ENCODE assay signal across 1 cellular context in the genomic region with DNA sequence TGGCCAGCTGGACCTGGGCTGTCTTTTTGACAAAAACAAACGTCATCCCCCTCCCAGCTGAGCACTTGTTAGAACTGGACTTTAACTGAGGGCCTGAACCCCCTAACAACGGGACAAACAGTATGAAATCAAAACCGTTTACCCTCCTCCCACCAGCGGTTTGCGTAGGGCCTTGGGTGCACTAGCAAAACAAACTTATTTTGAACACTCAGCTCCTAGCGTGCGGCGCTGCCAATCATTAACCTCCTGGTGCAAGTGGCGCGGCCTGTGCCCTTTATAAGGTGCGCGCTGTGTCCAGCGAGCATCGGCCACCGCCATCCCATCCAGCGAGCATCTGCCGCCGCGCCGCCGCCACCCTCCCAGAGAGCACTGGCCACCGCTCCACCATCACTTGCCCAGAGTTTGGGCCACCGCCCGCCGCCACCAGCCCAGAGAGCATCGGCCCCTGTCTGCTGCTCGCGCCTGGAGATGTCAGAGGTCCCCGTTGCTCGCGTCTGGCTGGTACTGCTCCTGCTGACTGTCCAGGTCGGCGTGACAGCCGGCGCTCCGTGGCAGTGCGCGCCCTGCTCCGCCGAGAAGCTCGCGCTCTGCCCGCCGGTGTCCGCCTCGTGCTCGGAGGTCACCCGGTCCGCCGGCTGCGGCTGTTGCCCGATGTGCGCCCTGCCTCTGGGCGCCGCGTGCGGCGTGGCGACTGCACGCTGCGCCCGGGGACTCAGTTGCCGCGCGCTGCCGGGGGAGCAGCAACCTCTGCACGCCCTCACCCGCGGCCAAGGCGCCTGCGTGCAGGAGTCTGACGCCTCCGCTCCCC.
TF ChIP-seq lines count a peak whose summit lies in the region.

A gene (plus strand): TSS at position 304 of the 808 bp plus-strand sequence. CDS start 165 bp downstream, at position 469.

TF ChIP-seq in HepG2, 621 proteins besides CTCF, POLR2A, EP300 and RAD21 (continued from another document and continues in another):
- TF ChIP-seq, protein P1, sequence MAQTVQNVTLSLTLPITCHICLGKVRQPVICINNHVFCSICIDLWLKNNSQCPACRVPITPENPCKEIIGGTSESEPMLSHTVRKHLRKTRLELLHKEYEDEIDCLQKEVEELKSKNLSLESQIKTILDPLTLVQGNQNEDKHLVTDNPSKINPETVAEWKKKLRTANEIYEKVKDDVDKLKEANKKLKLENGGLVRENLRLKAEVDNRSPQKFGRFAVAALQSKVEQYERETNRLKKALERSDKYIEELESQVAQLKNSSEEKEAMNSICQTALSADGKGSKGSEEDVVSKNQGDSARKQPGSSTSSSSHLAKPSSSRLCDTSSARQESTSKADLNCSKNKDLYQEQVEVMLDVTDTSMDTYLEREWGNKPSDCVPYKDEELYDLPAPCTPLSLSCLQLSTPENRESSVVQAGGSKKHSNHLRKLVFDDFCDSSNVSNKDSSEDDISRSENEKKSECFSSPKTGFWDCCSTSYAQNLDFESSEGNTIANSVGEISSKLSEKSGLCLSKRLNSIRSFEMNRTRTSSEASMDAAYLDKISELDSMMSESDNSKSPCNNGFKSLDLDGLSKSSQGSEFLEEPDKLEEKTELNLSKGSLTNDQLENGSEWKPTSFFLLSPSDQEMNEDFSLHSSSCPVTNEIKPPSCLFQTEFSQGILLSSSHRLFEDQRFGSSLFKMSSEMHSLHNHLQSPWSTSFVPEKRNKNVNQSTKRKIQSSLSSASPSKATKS (CRISPR knock-in tag; IDR thresholded peaks at IDR 0.05): peak; percentile 97
- TF ChIP-seq, protein P2, sequence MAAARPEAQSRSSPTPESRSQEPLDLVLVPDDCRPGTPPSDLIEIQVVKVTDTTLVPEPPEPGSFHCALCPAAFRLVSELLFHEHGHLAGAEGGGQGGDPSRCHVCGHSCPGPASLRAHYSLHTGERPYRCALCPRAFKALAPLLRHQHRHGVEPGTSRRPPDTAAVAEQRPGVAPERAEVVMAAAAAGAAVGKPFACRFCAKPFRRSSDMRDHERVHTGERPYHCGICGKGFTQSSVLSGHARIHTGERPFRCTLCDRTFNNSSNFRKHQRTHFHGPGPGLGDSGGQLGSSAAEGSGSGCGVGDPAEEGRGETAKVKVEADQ (CRISPR knock-in tag; IDR thresholded peaks at IDR 0.05; ENCODE audit: borderline replicate concordance): peak; percentile 73
- peak; percentile 91 for TF ChIP-seq POLR2G (IDR thresholded peaks at IDR 0.05; ENCODE audit: low read depth, low read length)
- TF ChIP-seq ZNF383 (CRISPR knock-in tag; IDR thresholded peaks at IDR 0.05; ENCODE audit: borderline replicate concordance): peak; percentile 77; the same call in 1 of the 2 replicates
- peak; percentile 63; the same call in 1 of the 2 replicates for TF ChIP-seq MIER2 (CRISPR knock-in tag; IDR thresholded peaks at IDR 0.05)
- peak; percentile 57; the same call in 1 of the 2 replicates for TF ChIP-seq MEIS2 (CRISPR knock-in tag; IDR thresholded peaks at IDR 0.05)
- no peak for TF ChIP-seq PLRG1 (conservative IDR thresholded peaks at IDR 0.05)
- TF ChIP-seq ZNF296 (CRISPR knock-in tag; conservative IDR thresholded peaks at IDR 0.05): peak; percentile 96; the same call in 1 of the 2 replicates
- TF ChIP-seq CHD2 (IDR thresholded peaks at IDR 0.05; ENCODE audit: low read depth, low read length): no peak
- TF ChIP-seq ZSCAN30 (CRISPR knock-in tag; IDR thresholded peaks at IDR 0.05): peak; percentile 65; the same call in 1 of the 2 replicates
- TF ChIP-seq, protein P3, sequence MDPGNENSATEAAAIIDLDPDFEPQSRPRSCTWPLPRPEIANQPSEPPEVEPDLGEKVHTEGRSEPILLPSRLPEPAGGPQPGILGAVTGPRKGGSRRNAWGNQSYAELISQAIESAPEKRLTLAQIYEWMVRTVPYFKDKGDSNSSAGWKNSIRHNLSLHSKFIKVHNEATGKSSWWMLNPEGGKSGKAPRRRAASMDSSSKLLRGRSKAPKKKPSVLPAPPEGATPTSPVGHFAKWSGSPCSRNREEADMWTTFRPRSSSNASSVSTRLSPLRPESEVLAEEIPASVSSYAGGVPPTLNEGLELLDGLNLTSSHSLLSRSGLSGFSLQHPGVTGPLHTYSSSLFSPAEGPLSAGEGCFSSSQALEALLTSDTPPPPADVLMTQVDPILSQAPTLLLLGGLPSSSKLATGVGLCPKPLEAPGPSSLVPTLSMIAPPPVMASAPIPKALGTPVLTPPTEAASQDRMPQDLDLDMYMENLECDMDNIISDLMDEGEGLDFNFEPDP (CRISPR knock-in tag; conservative IDR thresholded peaks at IDR 0.05): 0 out of 2 replicates have a peak, but pooled peaks have one; percentile 79
- peak; percentile 86; the same call in 1 of the 2 replicates for TF ChIP-seq SATB2 (CRISPR knock-in tag; IDR thresholded peaks at IDR 0.05)
- TF ChIP-seq MYC (CRISPR knock-in tag; IDR thresholded peaks at IDR 0.05; ENCODE audit: borderline replicate concordance): peak; percentile 84
- TF ChIP-seq JDP2 (CRISPR knock-in tag; IDR thresholded peaks at IDR 0.05; ENCODE audit: borderline replicate concordance): peak; percentile 74; the same call in 1 of the 2 replicates
- TF ChIP-seq ZFP90 (CRISPR knock-in tag; IDR thresholded peaks at IDR 0.05; ENCODE audit: borderline replicate concordance): peak; percentile 96
- TF ChIP-seq, protein P4, sequence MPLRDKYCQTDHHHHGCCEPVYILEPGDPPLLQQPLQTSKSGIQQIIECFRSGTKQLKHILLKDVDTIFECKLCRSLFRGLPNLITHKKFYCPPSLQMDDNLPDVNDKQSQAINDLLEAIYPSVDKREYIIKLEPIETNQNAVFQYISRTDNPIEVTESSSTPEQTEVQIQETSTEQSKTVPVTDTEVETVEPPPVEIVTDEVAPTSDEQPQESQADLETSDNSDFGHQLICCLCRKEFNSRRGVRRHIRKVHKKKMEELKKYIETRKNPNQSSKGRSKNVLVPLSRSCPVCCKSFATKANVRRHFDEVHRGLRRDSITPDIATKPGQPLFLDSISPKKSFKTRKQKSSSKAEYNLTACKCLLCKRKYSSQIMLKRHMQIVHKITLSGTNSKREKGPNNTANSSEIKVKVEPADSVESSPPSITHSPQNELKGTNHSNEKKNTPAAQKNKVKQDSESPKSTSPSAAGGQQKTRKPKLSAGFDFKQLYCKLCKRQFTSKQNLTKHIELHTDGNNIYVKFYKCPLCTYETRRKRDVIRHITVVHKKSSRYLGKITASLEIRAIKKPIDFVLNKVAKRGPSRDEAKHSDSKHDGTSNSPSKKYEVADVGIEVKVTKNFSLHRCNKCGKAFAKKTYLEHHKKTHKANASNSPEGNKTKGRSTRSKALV (CRISPR knock-in tag; IDR thresholded peaks at IDR 0.05): peak; percentile 85
- TF ChIP-seq SIX1 (CRISPR knock-in tag; IDR thresholded peaks at IDR 0.05; ENCODE audit: borderline replicate concordance): peak; percentile 92
- TF ChIP-seq TCF7L2 (IDR thresholded peaks at IDR 0.05; ENCODE audit: low read depth, low read length): no peak
- TF ChIP-seq BHLHE40 (IDR thresholded peaks at IDR 0.05; ENCODE audit: low read length): no peak
- TF ChIP-seq ZNF138 (CRISPR knock-in tag; IDR thresholded peaks at IDR 0.05; ENCODE audit: low read depth): peak; percentile 92
- peak; percentile 96 for TF ChIP-seq ZNF552 (CRISPR knock-in tag; IDR thresholded peaks at IDR 0.05; ENCODE audit: borderline replicate concordance)
- TF ChIP-seq SOX13 (IDR thresholded peaks at IDR 0.05): no peak
- peak in 1 of 2 experiments; percentile 83; a peak in 2 of 4 replicates for TF ChIP-seq SOX13 (CRISPR knock-in tag; conservative IDR thresholded peaks at IDR 0.05 in 1 of 2, IDR thresholded peaks at IDR 0.05 in 1 of 2)
- TF ChIP-seq, protein P5, sequence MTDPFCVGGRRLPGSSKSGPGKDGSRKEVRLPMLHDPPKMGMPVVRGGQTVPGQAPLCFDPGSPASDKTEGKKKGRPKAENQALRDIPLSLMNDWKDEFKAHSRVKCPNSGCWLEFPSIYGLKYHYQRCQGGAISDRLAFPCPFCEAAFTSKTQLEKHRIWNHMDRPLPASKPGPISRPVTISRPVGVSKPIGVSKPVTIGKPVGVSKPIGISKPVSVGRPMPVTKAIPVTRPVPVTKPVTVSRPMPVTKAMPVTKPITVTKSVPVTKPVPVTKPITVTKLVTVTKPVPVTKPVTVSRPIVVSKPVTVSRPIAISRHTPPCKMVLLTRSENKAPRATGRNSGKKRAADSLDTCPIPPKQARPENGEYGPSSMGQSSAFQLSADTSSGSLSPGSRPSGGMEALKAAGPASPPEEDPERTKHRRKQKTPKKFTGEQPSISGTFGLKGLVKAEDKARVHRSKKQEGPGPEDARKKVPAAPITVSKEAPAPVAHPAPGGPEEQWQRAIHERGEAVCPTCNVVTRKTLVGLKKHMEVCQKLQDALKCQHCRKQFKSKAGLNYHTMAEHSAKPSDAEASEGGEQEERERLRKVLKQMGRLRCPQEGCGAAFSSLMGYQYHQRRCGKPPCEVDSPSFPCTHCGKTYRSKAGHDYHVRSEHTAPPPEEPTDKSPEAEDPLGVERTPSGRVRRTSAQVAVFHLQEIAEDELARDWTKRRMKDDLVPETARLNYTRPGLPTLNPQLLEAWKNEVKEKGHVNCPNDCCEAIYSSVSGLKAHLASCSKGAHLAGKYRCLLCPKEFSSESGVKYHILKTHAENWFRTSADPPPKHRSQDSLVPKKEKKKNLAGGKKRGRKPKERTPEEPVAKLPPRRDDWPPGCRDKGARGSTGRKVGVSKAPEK (CRISPR knock-in tag; IDR thresholded peaks at IDR 0.05; ENCODE audit: borderline replicate concordance): peak; percentile 81; the same call in 1 of the 2 replicates
- no peak for TF ChIP-seq NONO (IDR thresholded peaks at IDR 0.05)
- peak; percentile 74 for TF ChIP-seq NONO (CRISPR knock-in tag; conservative IDR thresholded peaks at IDR 0.05)
- TF ChIP-seq ZNF558 (CRISPR knock-in tag; IDR thresholded peaks at IDR 0.05; ENCODE audit: borderline replicate concordance): peak; percentile 91; the same call in 1 of the 2 replicates
- peak; percentile 86 for TF ChIP-seq FOXO1 (CRISPR knock-in tag; IDR thresholded peaks at IDR 0.05)
- TF ChIP-seq ZNF17 (CRISPR knock-in tag; IDR thresholded peaks at IDR 0.05): peak; percentile 64; the same call in 1 of the 2 replicates
- no peak for TF ChIP-seq SNRNP70 (IDR thresholded peaks at IDR 0.05; ENCODE audit: low read depth, low read length)
- TF ChIP-seq SNAPC2 (CRISPR knock-in tag; IDR thresholded peaks at IDR 0.05): peak; percentile 80
- no peak for TF ChIP-seq SIX4 (CRISPR knock-in tag; IDR thresholded peaks at IDR 0.05)
- 0 out of 2 replicates have a peak, but pooled peaks have one; percentile 5 for TF ChIP-seq ZIK1 (CRISPR knock-in tag; IDR thresholded peaks at IDR 0.05; ENCODE audit: borderline replicate concordance, low read depth)
- TF ChIP-seq, protein P6, sequence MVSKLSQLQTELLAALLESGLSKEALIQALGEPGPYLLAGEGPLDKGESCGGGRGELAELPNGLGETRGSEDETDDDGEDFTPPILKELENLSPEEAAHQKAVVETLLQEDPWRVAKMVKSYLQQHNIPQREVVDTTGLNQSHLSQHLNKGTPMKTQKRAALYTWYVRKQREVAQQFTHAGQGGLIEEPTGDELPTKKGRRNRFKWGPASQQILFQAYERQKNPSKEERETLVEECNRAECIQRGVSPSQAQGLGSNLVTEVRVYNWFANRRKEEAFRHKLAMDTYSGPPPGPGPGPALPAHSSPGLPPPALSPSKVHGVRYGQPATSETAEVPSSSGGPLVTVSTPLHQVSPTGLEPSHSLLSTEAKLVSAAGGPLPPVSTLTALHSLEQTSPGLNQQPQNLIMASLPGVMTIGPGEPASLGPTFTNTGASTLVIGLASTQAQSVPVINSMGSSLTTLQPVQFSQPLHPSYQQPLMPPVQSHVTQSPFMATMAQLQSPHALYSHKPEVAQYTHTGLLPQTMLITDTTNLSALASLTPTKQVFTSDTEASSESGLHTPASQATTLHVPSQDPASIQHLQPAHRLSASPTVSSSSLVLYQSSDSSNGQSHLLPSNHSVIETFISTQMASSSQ (IDR thresholded peaks at IDR 0.05; ENCODE audit: low read depth): peak; percentile 97
- TF ChIP-seq, protein P6 (CRISPR knock-in tag; IDR thresholded peaks at IDR 0.05; ENCODE audit: borderline replicate concordance): peak; percentile 98
- 0 out of 2 replicates have a peak, but pooled peaks have one; percentile 85 for TF ChIP-seq ZNF432 (CRISPR knock-in tag; IDR thresholded peaks at IDR 0.05; ENCODE audit: borderline replicate concordance)
- TF ChIP-seq, protein P7, sequence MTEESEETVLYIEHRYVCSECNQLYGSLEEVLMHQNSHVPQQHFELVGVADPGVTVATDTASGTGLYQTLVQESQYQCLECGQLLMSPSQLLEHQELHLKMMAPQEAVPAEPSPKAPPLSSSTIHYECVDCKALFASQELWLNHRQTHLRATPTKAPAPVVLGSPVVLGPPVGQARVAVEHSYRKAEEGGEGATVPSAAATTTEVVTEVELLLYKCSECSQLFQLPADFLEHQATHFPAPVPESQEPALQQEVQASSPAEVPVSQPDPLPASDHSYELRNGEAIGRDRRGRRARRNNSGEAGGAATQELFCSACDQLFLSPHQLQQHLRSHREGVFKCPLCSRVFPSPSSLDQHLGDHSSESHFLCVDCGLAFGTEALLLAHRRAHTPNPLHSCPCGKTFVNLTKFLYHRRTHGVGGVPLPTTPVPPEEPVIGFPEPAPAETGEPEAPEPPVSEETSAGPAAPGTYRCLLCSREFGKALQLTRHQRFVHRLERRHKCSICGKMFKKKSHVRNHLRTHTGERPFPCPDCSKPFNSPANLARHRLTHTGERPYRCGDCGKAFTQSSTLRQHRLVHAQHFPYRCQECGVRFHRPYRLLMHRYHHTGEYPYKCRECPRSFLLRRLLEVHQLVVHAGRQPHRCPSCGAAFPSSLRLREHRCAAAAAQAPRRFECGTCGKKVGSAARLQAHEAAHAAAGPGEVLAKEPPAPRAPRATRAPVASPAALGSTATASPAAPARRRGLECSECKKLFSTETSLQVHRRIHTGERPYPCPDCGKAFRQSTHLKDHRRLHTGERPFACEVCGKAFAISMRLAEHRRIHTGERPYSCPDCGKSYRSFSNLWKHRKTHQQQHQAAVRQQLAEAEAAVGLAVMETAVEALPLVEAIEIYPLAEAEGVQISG (CRISPR knock-in tag; IDR thresholded peaks at IDR 0.05): peak; percentile 85
- TF ChIP-seq ZNF709 (CRISPR knock-in tag; IDR thresholded peaks at IDR 0.05): peak; percentile 99
- TF ChIP-seq, protein P8, sequence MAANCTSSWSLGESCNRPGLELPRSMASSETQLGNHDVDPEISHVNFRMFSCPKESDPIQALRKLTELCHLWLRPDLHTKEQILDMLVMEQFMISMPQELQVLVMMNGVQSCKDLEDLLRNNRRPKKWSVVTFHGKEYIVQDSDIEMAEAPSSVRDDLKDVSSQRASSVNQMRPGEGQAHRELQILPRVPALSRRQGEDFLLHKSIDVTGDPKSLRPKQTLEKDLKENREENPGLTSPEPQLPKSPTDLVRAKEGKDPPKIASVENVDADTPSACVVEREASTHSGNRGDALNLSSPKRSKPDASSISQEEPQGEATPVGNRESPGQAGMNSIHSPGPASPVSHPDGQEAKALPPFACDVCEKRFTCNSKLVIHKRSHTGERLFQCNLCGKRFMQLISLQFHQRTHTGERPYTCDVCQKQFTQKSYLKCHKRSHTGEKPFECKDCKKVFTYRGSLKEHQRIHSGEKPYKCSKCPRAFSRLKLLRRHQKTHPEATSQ (CRISPR knock-in tag; IDR thresholded peaks at IDR 0.05; ENCODE audit: borderline replicate concordance): no peak
